Comparison of ENCODE assay signal across 10 cellular contexts in genomic region chr5:143220748-143221211, GRCh38.
DNase-seq lines count a peak whose midpoint lies in the region; ATAC-seq and TF ChIP-seq lines count a peak whose summit lies in the region.
"Had no signal": no experiment of that assay in that cellular context is flagged by ENCODE, and none has a peak within 500 bp of the region (broad histone marks: within the 10 kb centered on the region; RNA-seq: fewer than 3 reads in every experiment).

No MANE protein-coding gene starts in this region.

- H3K4me3 ChIP-seq in DOHH2 (ENCODE audit: low read length), result peak overlapping the region; percentile 66
- peak overlapping the region in 1 of 4 experiments; percentile 4 for H3K4me3 ChIP-seq in fibroblast of lung (replicated peaks in 1 of 4; ENCODE audit: control extremely low read depth in 1 of 4, insufficient read depth in 1 of 4, low read depth in 3 of 4, low read length in 4 of 4)
- H3K4me3 ChIP-seq in parathyroid adenoma (ENCODE audit: low read depth, low read length), result no peak overlapping the region

- H3K4me2 ChIP-seq in DOHH2 (ENCODE audit: low read length), result peak overlapping the region; percentile 83
- H3K4me2 ChIP-seq in fibroblast of lung (ENCODE audit: extremely low read depth, insufficient read depth, low read length), result peak overlapping the region; percentile 70
- H3K4me2 ChIP-seq in parathyroid adenoma (ENCODE audit: low read length), result no peak overlapping the region

- H3K27me3 ChIP-seq in DOHH2 (ENCODE audit: control insufficient read depth, low read length), result no peaks in the 10 kb centered on the region
- no peaks in the 10 kb centered on the region for H3K27me3 ChIP-seq in fibroblast of lung (ENCODE audit: control insufficient read depth, insufficient read depth, low read length)
- H3K27me3 ChIP-seq in parathyroid adenoma (ENCODE audit: control insufficient read depth, insufficient read depth, low read length), result no peaks in the 10 kb centered on the region

- peaks cover 14% of the 10 kb centered on the region; the same call in 1 of the 2 replicates for H3K36me3 ChIP-seq in DOHH2 (ENCODE audit: control insufficient read depth, low read length)
- no peaks in the 10 kb centered on the region for H3K36me3 ChIP-seq in fibroblast of lung (ENCODE audit: control insufficient read depth, insufficient read depth, low read length)
- no peaks in the 10 kb centered on the region for H3K36me3 ChIP-seq in parathyroid adenoma (ENCODE audit: control insufficient read depth, insufficient read depth, low read length)

- no peak overlapping the region for H3K9ac ChIP-seq in fibroblast of lung (ENCODE audit: insufficient read depth, low read length)
- H3K9ac ChIP-seq in parathyroid adenoma, result no peak overlapping the region

- no peaks in the 10 kb centered on the region for H3K27me3 Mint-ChIP-seq in T-cell

- peaks cover 49 to 59% (median 49%) of the 10 kb centered on the region in 3 donors for H3K4me1 Mint-ChIP-seq in T-cell

- no peaks in the 10 kb centered on the region for H3K9me3 Mint-ChIP-seq in T-cell

- H4K20me1 ChIP-seq in DOHH2 (ENCODE audit: control insufficient read depth, insufficient read depth, low read depth, low read length) (no peaks in the 10 kb centered on the region), fibroblast of lung (ENCODE audit: control insufficient read depth, extremely low read depth, insufficient read depth, low read length) (no peaks in the 10 kb centered on the region)

- H3K79me2 ChIP-seq in DOHH2 (ENCODE audit: control insufficient read depth, low read length), result no peaks in the 10 kb centered on the region
- H3K79me2 ChIP-seq in fibroblast of lung (ENCODE audit: control insufficient read depth, insufficient read depth, low read length), result no peaks in the 10 kb centered on the region
- H3K79me2 ChIP-seq in parathyroid adenoma, result no peaks in the 10 kb centered on the region

- POLR2A ChIA-PET in T-cell (lab: Charles Lee), result interaction anchor here (0.6 to 1.2 kb wide), 3 partner anchors 9 to 262 kb away, joined by 3 to 5 read pairs (median 3); no protein-coding TSS in a partner anchor

- peak overlapping the region; percentile 74 to 88 for H3K27ac Mint-ChIP-seq in T-cell

- H3K36me3 Mint-ChIP-seq in T-cell, result peaks cover 31% of the 10 kb centered on the region

- H2AFZ ChIP-seq in fibroblast of lung (ENCODE audit: low read length), result peak overlapping the region; percentile 57
- no peak overlapping the region for H2AFZ ChIP-seq in parathyroid adenoma

- peaks cover 13% of the 10 kb centered on the region for H3F3A ChIP-seq in DOHH2 (ENCODE audit: control insufficient read depth, insufficient read depth)

- H3K4me1 ChIP-seq in DOHH2 (ENCODE audit: control insufficient read depth, low read length) (peaks cover 82% of the 10 kb centered on the region), fibroblast of lung (ENCODE audit: control insufficient read depth, extremely low read depth, insufficient read depth, low read length) (peaks cover 15% of the 10 kb centered on the region), parathyroid adenoma (peaks cover 16% of the 10 kb centered on the region)

- H3K4me3 Mint-ChIP-seq in T-cell, result peak overlapping the region in 2 of 3 donors; percentile 17 to 46

- no peak for ATAC-seq in T-cell (replicated peaks in 1 of 4)
- no peak for ATAC-seq in GM21447 (IDR thresholded peaks at IDR 0.05; ENCODE audit: unreplicated experiment)

- H3K9me2 ChIP-seq in DOHH2 (replicated peaks; ENCODE audit: control insufficient read depth, low read length), result no peaks in the 10 kb centered on the region

- no peak for TF ChIP-seq CTCF in DOHH2 (IDR thresholded peaks at IDR 0.05; ENCODE audit: low read depth, low read length, poor library complexity, severe bottlenecking)
- no peak for TF ChIP-seq CTCF in fibroblast of lung (conservative IDR thresholded peaks at IDR 0.05 in 1 of 2, IDR thresholded peaks at IDR 0.05 in 1 of 2; ENCODE audit: low read depth in 1 of 2, low read length in 2 of 2)
- TF ChIP-seq CTCF in parathyroid adenoma (IDR thresholded peaks at IDR 0.05), result no peak

- H3K27ac ChIP-seq in DOHH2 (ENCODE audit: low read depth, low read length), result peak overlapping the region; percentile 96
- H3K27ac ChIP-seq in fibroblast of lung (ENCODE audit: insufficient read depth, low read length), result peak overlapping the region; percentile 18
- peak overlapping the region; percentile 55 for H3K27ac ChIP-seq in parathyroid adenoma

- CTCF ChIA-PET in T-cell (lab: Charles Lee), result interaction anchor here in 1 of 2 donors (1.5 kb wide), 1 partner anchor 70 kb away, joined by 4 read pairs; no protein-coding TSS in a partner anchor

- no peak for DNase-seq in T-cell
- no peak for DNase-seq in fibroblast of lung (ENCODE audit: low read depth in 2 of 2)
- no peak for DNase-seq in NCI-H345 treated with DMSO at 0.1 percent for 48 hours (lab: John Stamatoyannopoulos, UW; ENCODE audit: unreplicated experiment)
- no peak for DNase-seq in SKM-1 (lab: John Stamatoyannopoulos, UW; ENCODE audit: unreplicated experiment)
- no peak for DNase-seq in stimulated activated CD4-positive, alpha-beta T cell treated with anti-CD3 and anti-CD28 coated beads, Interleukin-4, amount 100 ng/mL, for 4 hours
- DNase-seq: NCI-H1105 treated with DMSO at 0.1 percent for 48 hours, T-helper 9 cell had no signal

- H3K9me3 ChIP-seq in DOHH2 (ENCODE audit: control insufficient read depth, insufficient read depth, low read length) (no peaks in the 10 kb centered on the region), fibroblast of lung (ENCODE audit: control insufficient read depth, insufficient read depth, low read depth, low read length) (no peaks in the 10 kb centered on the region), parathyroid adenoma (ENCODE audit: control insufficient read depth, low read length) (no peaks in the 10 kb centered on the region)

Comparison
In these comparisons a context has a peak if more than half of its experiments do, and no peak if none do; other contexts are left out.
1. H3K27ac ChIP-seq: peak in every context shown above with its lines; median percentile 96 in DOHH2; 55 in parathyroid adenoma; 18 in fibroblast of lung.